Comparison of ENCODE assay signal across 22 cellular contexts in genomic region chr3:164522073-164522763, GRCh38.
"Had no signal": no experiment of that assay in that cellular context is flagged by ENCODE, and none has a peak within 500 bp of the region (broad histone marks: within the 10 kb centered on the region; RNA-seq: fewer than 3 reads in every experiment).

No MANE protein-coding gene starts in this region.

- H3K4me3 Mint-ChIP-seq: natural killer cell; neural crest cell; stimulated activated naive B cell treated with anti-CD40 and anti-IgM and Interleukin-4, amounts not matched to agents 10 μg/mL and 1 μg/mL and 100 μg/mL, for 72 hours; stimulated activated naive CD8-positive, alpha-beta T cell treated with anti-CD3 and anti-CD28 coated beads, Interleukin-15, Interleukin-2, amounts not matched to agents 100 ng/mL and 50 ng/mL, for 24 hours had no signal

- H3K79me2 ChIP-seq: hepatocyte, parathyroid adenoma had no signal

- H3K36me3 Mint-ChIP-seq: stimulated activated naive B cell treated with anti-CD40 and anti-IgM and Interleukin-4, amounts not matched to agents 10 μg/mL and 1 μg/mL and 100 μg/mL, for 72 hours had no signal

- H3K27me3 ChIP-seq: dorsolateral prefrontal cortex, gastrocnemius medialis, heart left ventricle, hepatocyte, neutrophil, sigmoid colon, tibial nerve, vagina had no signal

- H3K4me1 ChIP-seq: gastrocnemius medialis, heart left ventricle, parathyroid adenoma, sigmoid colon, tibial nerve, vagina had no signal

- H3K4me3 ChIP-seq: dorsolateral prefrontal cortex, gastrocnemius medialis, heart left ventricle, hepatocyte, sigmoid colon, thoracic aorta, tibial nerve, vagina had no signal

- H3K9ac ChIP-seq: parathyroid adenoma had no signal

- H3K27ac Mint-ChIP-seq: natural killer cell; progenitor cell of endocrine pancreas; stimulated activated naive B cell treated with anti-CD40 and anti-IgM and Interleukin-4, amounts not matched to agents 10 μg/mL and 1 μg/mL and 100 μg/mL, for 72 hours; stimulated activated naive CD8-positive, alpha-beta T cell treated with anti-CD3 and anti-CD28 coated beads, Interleukin-15, Interleukin-2, amounts not matched to agents 100 ng/mL and 50 ng/mL, for 24 hours had no signal

- H3K36me3 ChIP-seq: gastrocnemius medialis, heart left ventricle, neutrophil, sigmoid colon, thoracic aorta, vagina had no signal

- H3K9me3 ChIP-seq: gastrocnemius medialis, neutrophil, thoracic aorta, vagina had no signal

- H3K27me3 Mint-ChIP-seq: progenitor cell of endocrine pancreas; stimulated activated naive B cell treated with anti-CD40 and anti-IgM and Interleukin-4, amounts not matched to agents 10 μg/mL and 1 μg/mL and 100 μg/mL, for 72 hours; stimulated activated naive CD8-positive, alpha-beta T cell treated with anti-CD3 and anti-CD28 coated beads, Interleukin-15, Interleukin-2, amounts not matched to agents 100 ng/mL and 50 ng/mL, for 24 hours had no signal

- H3K4me1 Mint-ChIP-seq: natural killer cell; neural crest cell; stimulated activated naive B cell treated with anti-CD40 and anti-IgM and Interleukin-4, amounts not matched to agents 10 μg/mL and 1 μg/mL and 100 μg/mL, for 72 hours had no signal

- DNase-seq: dorsolateral prefrontal cortex; effector CD4-positive, alpha-beta T cell; foreskin fibroblast; gastrocnemius medialis; kidney; mammary epithelial cell; natural killer cell; sigmoid colon; stimulated activated CD4-positive, alpha-beta T cell treated with anti-CD3 and anti-CD28 coated beads, Interleukin-2, amount 100 ng/mL, for 24 hours; stimulated activated CD4-positive, alpha-beta T cell treated with anti-CD3 and anti-CD28 coated beads, Interleukin-4, amount 100 ng/mL, for 24 hours; stimulated activated naive B cell treated with anti-CD40 and anti-IgM and Interleukin-4, amounts not matched to agents 10 μg/mL and 1 μg/mL and 100 μg/mL, for 72 hours had no signal

- H2AFZ ChIP-seq: hepatocyte, parathyroid adenoma had no signal

- ATAC-seq: gastrocnemius medialis, left lobe of liver had no signal

- H3K4me2 ChIP-seq: hepatocyte had no signal

- H3K27ac ChIP-seq: dorsolateral prefrontal cortex, gastrocnemius medialis, heart left ventricle, hepatocyte, neutrophil, parathyroid adenoma, sigmoid colon, thoracic aorta, tibial nerve, vagina had no signal
